Comparison of ENCODE assay signal across 8 cellular contexts in genomic region chr15:59803293-59803966, GRCh38.
DNase-seq lines count a peak whose midpoint lies in the region; TF ChIP-seq lines count a peak whose summit lies in the region.
"Not testable (repeated sequence)": the region's sequence is repeated elsewhere in the genome, so short reads cannot be mapped to it uniquely, and the experiment has no call there.

No MANE protein-coding gene starts in this region.

- peak overlapping the region; percentile 77 for H3K4me3 Mint-ChIP-seq in activated naive CD4-positive, alpha-beta T cell treated with anti-CD3 and anti-CD28 coated beads, Interleukin-2, amount 50 U/mL, for 24 hours
- H3K4me3 Mint-ChIP-seq in nephron = peak overlapping the region; percentile 67 to 71 (median 71)

- H3K36me3 Mint-ChIP-seq in activated naive CD4-positive, alpha-beta T cell treated with anti-CD3 and anti-CD28 coated beads, Interleukin-2, amount 50 U/mL, for 24 hours = peaks cover 11% of the 10 kb centered on the region
- H3K36me3 Mint-ChIP-seq in nephron (ENCODE audit: low read depth) = not testable (repeated sequence)

- H3K4me1 Mint-ChIP-seq in activated naive CD4-positive, alpha-beta T cell treated with anti-CD3 and anti-CD28 coated beads, Interleukin-2, amount 50 U/mL, for 24 hours = peaks cover 61% of the 10 kb centered on the region
- H3K4me1 Mint-ChIP-seq in nephron = not testable (repeated sequence)

- H3K9me3 Mint-ChIP-seq in activated naive CD4-positive, alpha-beta T cell treated with anti-CD3 and anti-CD28 coated beads, Interleukin-2, amount 50 U/mL, for 24 hours = peaks cover 11% of the 10 kb centered on the region
- H3K9me3 Mint-ChIP-seq in nephron = peaks cover 18% of the 10 kb centered on the region

- H3K27me3 Mint-ChIP-seq in activated naive CD4-positive, alpha-beta T cell treated with anti-CD3 and anti-CD28 coated beads, Interleukin-2, amount 50 U/mL, for 24 hours = not testable (repeated sequence)
- H3K27me3 Mint-ChIP-seq in nephron (ENCODE audit: low read depth) = peaks cover 14% of the 10 kb centered on the region

- DNase-seq in A172 (ENCODE audit: low spot score) (peak; percentile 4), LoVo (ENCODE audit: low spot score) (peak; percentile 46), SW480 (ENCODE audit: low spot score) (peak; percentile 33), glomerular visceral epithelial cell (ENCODE audit: extremely low spot score) (peak; percentile 6)
- peak; percentile 72 for DNase-seq in activated CD8-positive, alpha-beta memory T cell treated with anti-CD3 and anti-CD28 coated beads for 24 hours
- DNase-seq in stimulated activated CD8-positive, alpha-beta memory T cell treated with anti-CD3 and anti-CD28 coated beads, Interleukin-12 subunit alpha, Interleukin-12 subunit beta, amount 100 ng/mL, for 4 hours (ENCODE audit: low read depth) = peak; percentile 37

- peak overlapping the region; percentile 87 for H3K27ac Mint-ChIP-seq in activated naive CD4-positive, alpha-beta T cell treated with anti-CD3 and anti-CD28 coated beads, Interleukin-2, amount 50 U/mL, for 24 hours
- peak overlapping the region; percentile 40 to 64 (median 45) for H3K27ac Mint-ChIP-seq in nephron

- not testable (repeated sequence) for TF ChIP-seq CTCF in nephron (IDR thresholded peaks at IDR 0.05; ENCODE audit: unreplicated experiment in 3 of 3)

Comparison
In these comparisons a context has a peak if more than half of its experiments do, and no peak if none do; other contexts are left out.
1. Peak in every context shown above with its lines: DNase-seq.
2. DNase-seq: peak in every context shown above with its lines; median percentile 72 in activated CD8-positive, alpha-beta memory T cell treated with anti-CD3 and anti-CD28 coated beads for 24 hours; 46 in LoVo; 37 in stimulated activated CD8-positive, alpha-beta memory T cell treated with anti-CD3 and anti-CD28 coated beads, Interleukin-12 subunit alpha, Interleukin-12 subunit beta, amount 100 ng/mL, for 4 hours; 33 in SW480; 6 in glomerular visceral epithelial cell; 4 in A172.